Comparison of ENCODE assay signal across 12 cellular contexts in genomic region chr12:118102070-118102469, GRCh38. TPM values are rescaled to one million over a fixed set of nuclear protein-coding genes. Genes with fewer than 3 reads are reported as not detected.
DNase-seq lines count a peak whose midpoint lies in the region; ATAC-seq and TF ChIP-seq lines count a peak whose summit lies in the region.
"Had no signal": no experiment of that assay in that cellular context is flagged by ENCODE, and none has a peak within 500 bp of the region (broad histone marks: within the 10 kb centered on the region; RNA-seq: fewer than 3 reads in every experiment).

No MANE protein-coding gene starts in this region.

- DNase-seq in Daoy (ENCODE audit: low read depth) (peak; percentile 48), MG63 (peak; percentile 54), epithelial cell of prostate (ENCODE audit: low read depth, low spot score) (peak; percentile 29), neural progenitor cell (ENCODE audit: low spot score) (no peak), caudate nucleus (lab: John Stamatoyannopoulos, UW) (no peak), tibial artery (no peak)
- DNase-seq: activated CD4-positive, alpha-beta T cell treated with anti-CD3 and anti-CD28 coated beads for 1 hour; activated naive CD8-positive, alpha-beta T cell treated with anti-CD3 and anti-CD28 coated beads, Interleukin-2, amount 10 ng/mL, durations not matched to agents 7 days and 5 days; lower lobe of right lung had no signal

- peak overlapping the region; percentile 66 for H3K4me3 Mint-ChIP-seq in neural progenitor cell

- peaks cover 17% of the 10 kb centered on the region for H3K4me1 Mint-ChIP-seq in neural progenitor cell

- H3K27ac ChIP-seq in epithelial cell of prostate (peak overlapping the region; percentile 28), neural progenitor cell (no peak overlapping the region), caudate nucleus (ENCODE audit: low read depth, low read length) (no peak overlapping the region), tibial artery (no peak overlapping the region)

- H3K9me3 ChIP-seq in MG63: no peaks in the 10 kb centered on the region
- no peaks in the 10 kb centered on the region for H3K9me3 ChIP-seq in neural progenitor cell (ENCODE audit: low read depth)
- no peaks in the 10 kb centered on the region for H3K9me3 ChIP-seq in tibial artery
- H3K9me3 ChIP-seq: lower lobe of right lung had no signal

- no peaks in the 10 kb centered on the region for H3K9me3 Mint-ChIP-seq in neural progenitor cell
- H3K9me3 Mint-ChIP-seq: activated naive CD8-positive, alpha-beta T cell treated with anti-CD3 and anti-CD28 coated beads, Interleukin-2, amount 10 ng/mL, durations not matched to agents 7 days and 5 days; stimulated activated memory B cell treated with anti-CD40 and anti-IgM and Interleukin-4, amounts not matched to agents 10 μg/mL and 1 μg/mL and 100 μg/mL, for 72 hours had no signal

- peaks cover 25% of the 10 kb centered on the region for H3F3A ChIP-seq in neural progenitor cell (ENCODE audit: low read depth)

- intact Hi-C loops in tibial artery (cut with DNase I; ENCODE audit: low total_unique reads): no loop called here

- H3K27ac Mint-ChIP-seq in neural progenitor cell: no peak overlapping the region
- H3K27ac Mint-ChIP-seq: activated naive CD8-positive, alpha-beta T cell treated with anti-CD3 and anti-CD28 coated beads, Interleukin-2, amount 10 ng/mL, durations not matched to agents 7 days and 5 days; stimulated activated memory B cell treated with anti-CD40 and anti-IgM and Interleukin-4, amounts not matched to agents 10 μg/mL and 1 μg/mL and 100 μg/mL, for 72 hours had no signal

- TF ChIP-seq CTCF in neural progenitor cell (IDR thresholded peaks at IDR 0.05) (no peak), tibial artery (IDR thresholded peaks at IDR 0.05) (no peak)

- H3K36me3 ChIP-seq in MG63 (no peaks in the 10 kb centered on the region), neural progenitor cell (no peaks in the 10 kb centered on the region), tibial artery (no peaks in the 10 kb centered on the region)

- H4K20me1 ChIP-seq in neural progenitor cell (ENCODE audit: low read depth): no peaks in the 10 kb centered on the region

- H3K27me3 Mint-ChIP-seq in neural progenitor cell (ENCODE audit: insufficient read depth, low read depth): peaks cover 12% of the 10 kb centered on the region

- H3K4me1 ChIP-seq in neural progenitor cell (no peaks in the 10 kb centered on the region), tibial artery (peaks cover 0 to 10% (median 4%) of the 10 kb centered on the region in 4 donors)

- H3K4me2 ChIP-seq in neural progenitor cell: peak overlapping the region; percentile 90

- H3K79me2 ChIP-seq in neural progenitor cell (ENCODE audit: low read depth): no peaks in the 10 kb centered on the region

- H3K36me3 Mint-ChIP-seq in neural progenitor cell: no peaks in the 10 kb centered on the region
- H3K36me3 Mint-ChIP-seq: activated naive CD8-positive, alpha-beta T cell treated with anti-CD3 and anti-CD28 coated beads, Interleukin-2, amount 10 ng/mL, durations not matched to agents 7 days and 5 days; stimulated activated memory B cell treated with anti-CD40 and anti-IgM and Interleukin-4, amounts not matched to agents 10 μg/mL and 1 μg/mL and 100 μg/mL, for 72 hours had no signal

- no peaks in the 10 kb centered on the region for H3K27me3 ChIP-seq in MG63
- no peaks in the 10 kb centered on the region for H3K27me3 ChIP-seq in neural progenitor cell
- H3K27me3 ChIP-seq in tibial artery: no peaks in the 10 kb centered on the region

- H2AFZ ChIP-seq in neural progenitor cell (replicated peaks): no peak overlapping the region

- no peak overlapping the region for H3K9ac ChIP-seq in neural progenitor cell

- no peak overlapping the region for H3K4me3 ChIP-seq in MG63
- H3K4me3 ChIP-seq in neural progenitor cell: no peak overlapping the region
- H3K4me3 ChIP-seq in tibial artery: no peak overlapping the region

- ATAC-seq in HG03280 (IDR thresholded peaks at IDR 0.05; ENCODE audit: unreplicated experiment): no peak
- no peak for ATAC-seq in GM19452 (IDR thresholded peaks at IDR 0.05; ENCODE audit: unreplicated experiment)
- ATAC-seq: lower lobe of right lung; stimulated activated memory B cell treated with anti-CD40 and anti-IgM and Interleukin-4, amounts not matched to agents 10 μg/mL and 1 μg/mL and 100 μg/mL, for 72 hours had no signal

RNA-seq across cellular contexts. Expression of gene VSIG10, which starts 1.7 kb away (rescaled TPM):
- total RNA-seq in Daoy (2014; rRNA removed; shearing (Covaris generic)): 18.2 and 18.9 TPM in 2 replicates
- total RNA-seq in MG63 (2014; rRNA removed; shearing (Covaris generic); ENCODE audit: low replicate concordance): 23.9 and 29.4 TPM in 2 replicates
- total RNA-seq in neural progenitor cell (ENCODE audit: low replicate concordance): 22.6 and 57.9 TPM in 2 replicates

RNA-seq across cellular contexts. Expression of gene PEBP1, which starts 33.9 kb away (rescaled TPM):
- total RNA-seq in Daoy (2014; rRNA removed; shearing (Covaris generic)): 87.8 and 102 TPM in 2 replicates
- 213 and 258 TPM in 2 replicates for total RNA-seq in MG63 (2014; rRNA removed; shearing (Covaris generic); ENCODE audit: low replicate concordance)
- 266 and 406 TPM in 2 replicates for total RNA-seq in neural progenitor cell (ENCODE audit: low replicate concordance)

RNA-seq across cellular contexts. Expression of gene WSB2, which starts 41.1 kb away (rescaled TPM):
- total RNA-seq in Daoy (2014; rRNA removed; shearing (Covaris generic)): 103 and 111 TPM in 2 replicates
- 131 and 158 TPM in 2 replicates for total RNA-seq in MG63 (2014; rRNA removed; shearing (Covaris generic); ENCODE audit: low replicate concordance)
- 21.2 and 26.0 TPM in 2 replicates for total RNA-seq in neural progenitor cell (ENCODE audit: low replicate concordance)

Comparison
In these comparisons a context has a peak if more than half of its experiments do, and no peak if none do; other contexts are left out.
1. DNase-seq: peak in Daoy (single experiment), MG63 (single experiment) and epithelial cell of prostate (single experiment); none in neural progenitor cell (single experiment), caudate nucleus (0 of 61) and tibial artery (0 of 2).